ENCODE assay signal across 2 cellular contexts in the genomic region with DNA sequence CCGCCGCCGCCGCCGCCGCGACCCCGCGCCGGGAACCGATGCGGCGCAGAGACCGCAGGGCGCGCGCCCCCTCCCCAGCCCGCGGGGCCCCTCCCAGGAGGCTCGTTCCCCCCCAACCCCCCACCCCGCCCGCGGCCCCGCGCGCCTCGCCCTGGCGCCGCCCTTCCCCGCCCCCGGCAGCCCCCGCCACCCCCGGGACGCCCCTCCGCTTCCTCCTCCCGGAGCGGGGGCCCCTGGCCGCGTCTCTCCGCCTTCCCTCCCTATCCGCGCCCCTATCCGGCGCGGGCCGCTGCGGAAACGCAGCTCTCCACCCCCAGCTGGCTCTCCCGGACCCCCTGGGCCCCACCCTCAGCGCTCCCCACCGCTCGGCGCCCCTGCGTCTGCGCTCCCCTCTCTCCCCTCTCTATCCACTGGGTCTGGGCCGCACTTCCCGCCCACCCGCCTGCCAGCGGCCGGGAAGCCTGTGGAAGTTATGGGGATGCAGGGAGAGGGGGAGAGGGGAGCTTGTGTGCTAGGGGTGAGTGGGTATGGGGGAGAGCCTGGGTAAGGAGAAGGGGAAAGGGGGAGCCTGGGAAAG.
TF ChIP-seq lines count a peak whose summit lies in the region.

A gene with protein sequence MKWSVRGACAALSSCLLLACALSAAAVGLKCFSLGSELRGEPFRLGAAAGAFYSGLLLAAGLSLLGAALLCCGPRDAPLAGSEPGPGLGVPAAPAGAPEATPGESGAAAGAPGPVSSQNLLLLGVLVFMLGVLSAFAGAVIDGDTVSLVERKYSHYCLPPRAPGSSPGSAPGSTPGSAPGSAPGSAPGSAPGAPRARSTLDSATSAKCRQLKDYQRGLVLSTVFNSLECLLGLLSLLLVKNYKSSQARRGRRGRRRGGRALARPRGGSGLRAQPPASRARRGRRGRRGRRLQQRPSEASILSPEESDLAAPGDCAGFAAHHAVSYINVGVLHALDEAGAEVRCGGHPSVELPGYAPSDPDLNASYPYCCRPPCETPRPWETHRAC (minus strand): TSS at position 51 of the 577 bp plus-strand sequence. CDS start 233 bp downstream, outside the sequence.

TF ChIP-seq in IMR-90, 13 proteins besides CTCF, POLR2A, EP300 and RAD21:
- TF ChIP-seq, protein P1, sequence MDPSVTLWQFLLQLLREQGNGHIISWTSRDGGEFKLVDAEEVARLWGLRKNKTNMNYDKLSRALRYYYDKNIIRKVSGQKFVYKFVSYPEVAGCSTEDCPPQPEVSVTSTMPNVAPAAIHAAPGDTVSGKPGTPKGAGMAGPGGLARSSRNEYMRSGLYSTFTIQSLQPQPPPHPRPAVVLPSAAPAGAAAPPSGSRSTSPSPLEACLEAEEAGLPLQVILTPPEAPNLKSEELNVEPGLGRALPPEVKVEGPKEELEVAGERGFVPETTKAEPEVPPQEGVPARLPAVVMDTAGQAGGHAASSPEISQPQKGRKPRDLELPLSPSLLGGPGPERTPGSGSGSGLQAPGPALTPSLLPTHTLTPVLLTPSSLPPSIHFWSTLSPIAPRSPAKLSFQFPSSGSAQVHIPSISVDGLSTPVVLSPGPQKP (IDR thresholded peaks at IDR 0.05; ENCODE audit: borderline replicate concordance, low read depth, low read length), result no peak
- TF ChIP-seq FOS (IDR thresholded peaks at IDR 0.05; ENCODE audit: low read depth, low read length) (no peak), MAFK (IDR thresholded peaks at IDR 0.05; ENCODE audit: low read depth, low read length) (no peak), CEBPB (IDR thresholded peaks at IDR 0.05; ENCODE audit: low read depth, low read length) (no peak), RFX5 (IDR thresholded peaks at IDR 0.05; ENCODE audit: low read depth, low read length) (no peak), CHD1 (IDR thresholded peaks at IDR 0.05; ENCODE audit: low read depth, low read length) (no peak), BHLHE40 (IDR thresholded peaks at IDR 0.05; ENCODE audit: low read depth, low read length) (no peak), MXI1 (IDR thresholded peaks at IDR 0.05; ENCODE audit: borderline replicate concordance, low read depth, low read length) (no peak), SMC3 (IDR thresholded peaks at IDR 0.05; ENCODE audit: low read depth, low read length) (no peak), MAZ (IDR thresholded peaks at IDR 0.05; ENCODE audit: borderline replicate concordance, low read depth, low read length) (no peak), NFE2L2 (IDR thresholded peaks at IDR 0.05; ENCODE audit: low read depth, low read length) (no peak)
TF ChIP-seq in IMR-90: peak in this region for 0.

TF ChIP-seq in neural cell, 6 proteins besides CTCF, POLR2A, EP300 and RAD21 (continued from another document):
- TF ChIP-seq, protein P2, sequence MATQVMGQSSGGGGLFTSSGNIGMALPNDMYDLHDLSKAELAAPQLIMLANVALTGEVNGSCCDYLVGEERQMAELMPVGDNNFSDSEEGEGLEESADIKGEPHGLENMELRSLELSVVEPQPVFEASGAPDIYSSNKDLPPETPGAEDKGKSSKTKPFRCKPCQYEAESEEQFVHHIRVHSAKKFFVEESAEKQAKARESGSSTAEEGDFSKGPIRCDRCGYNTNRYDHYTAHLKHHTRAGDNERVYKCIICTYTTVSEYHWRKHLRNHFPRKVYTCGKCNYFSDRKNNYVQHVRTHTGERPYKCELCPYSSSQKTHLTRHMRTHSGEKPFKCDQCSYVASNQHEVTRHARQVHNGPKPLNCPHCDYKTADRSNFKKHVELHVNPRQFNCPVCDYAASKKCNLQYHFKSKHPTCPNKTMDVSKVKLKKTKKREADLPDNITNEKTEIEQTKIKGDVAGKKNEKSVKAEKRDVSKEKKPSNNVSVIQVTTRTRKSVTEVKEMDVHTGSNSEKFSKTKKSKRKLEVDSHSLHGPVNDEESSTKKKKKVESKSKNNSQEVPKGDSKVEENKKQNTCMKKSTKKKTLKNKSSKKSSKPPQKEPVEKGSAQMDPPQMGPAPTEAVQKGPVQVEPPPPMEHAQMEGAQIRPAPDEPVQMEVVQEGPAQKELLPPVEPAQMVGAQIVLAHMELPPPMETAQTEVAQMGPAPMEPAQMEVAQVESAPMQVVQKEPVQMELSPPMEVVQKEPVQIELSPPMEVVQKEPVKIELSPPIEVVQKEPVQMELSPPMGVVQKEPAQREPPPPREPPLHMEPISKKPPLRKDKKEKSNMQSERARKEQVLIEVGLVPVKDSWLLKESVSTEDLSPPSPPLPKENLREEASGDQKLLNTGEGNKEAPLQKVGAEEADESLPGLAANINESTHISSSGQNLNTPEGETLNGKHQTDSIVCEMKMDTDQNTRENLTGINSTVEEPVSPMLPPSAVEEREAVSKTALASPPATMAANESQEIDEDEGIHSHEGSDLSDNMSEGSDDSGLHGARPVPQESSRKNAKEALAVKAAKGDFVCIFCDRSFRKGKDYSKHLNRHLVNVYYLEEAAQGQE (IDR thresholded peaks at IDR 0.05; ENCODE audit: borderline replicate concordance), result peak; percentile 64
